In genomic region chr10:115802911-115803310, GRCh38 we compare ENCODE assay signal across 25 cellular contexts.
"Had no signal": no experiment of that assay in that cellular context is flagged by ENCODE, and none has a peak within 500 bp of the region (broad histone marks: within the 10 kb centered on the region; RNA-seq: fewer than 3 reads in every experiment).

No MANE protein-coding gene starts in this region.

- H3K27me3 Mint-ChIP-seq: IgD-negative memory B cell had no signal

- H3K27ac Mint-ChIP-seq: IgD-negative memory B cell had no signal

- DNase-seq: Kasumi-1; KBM-7; NCI-H1092; NCI-H1105 treated with DMSO at 0.1 percent for 48 hours; NCI-H1417 treated with DMSO at 0.1 percent for 48 hours; NCI-H146; NCI-H1694 treated with DMSO at 0.1 percent for 48 hours; NCI-H1930; NCI-H2081; NCI-H2107; NCI-H226; NCI-H446; NCI-H510A; NCI-H524 treated with DMSO at 0.1 percent for 48 hours; NCI-H69; NCI-H774; NK-92 treated with Interleukin-12 subunit alpha and Interleukin-12 subunit beta, amount 100 ng/mL, for 24 hours; PC-3; SHP77; SK-N-SH; T-helper 1 cell had no signal

- H3K9ac ChIP-seq: SK-N-SH had no signal

- H3K4me3 Mint-ChIP-seq: IgD-negative memory B cell had no signal

- FAIRE-seq: HepG2 had no signal

- H3K9me3 ChIP-seq: SK-N-SH had no signal

- H3K9me2 ChIP-seq: SK-N-SH had no signal

- H3K4me1 Mint-ChIP-seq: IgD-negative memory B cell had no signal

- H3K27ac ChIP-seq: RWPE1 had no signal

- H3K4me2 ChIP-seq: SK-N-SH had no signal

- ATAC-seq: HepG2, Panc1, PC-3 had no signal
